In the genomic region with DNA sequence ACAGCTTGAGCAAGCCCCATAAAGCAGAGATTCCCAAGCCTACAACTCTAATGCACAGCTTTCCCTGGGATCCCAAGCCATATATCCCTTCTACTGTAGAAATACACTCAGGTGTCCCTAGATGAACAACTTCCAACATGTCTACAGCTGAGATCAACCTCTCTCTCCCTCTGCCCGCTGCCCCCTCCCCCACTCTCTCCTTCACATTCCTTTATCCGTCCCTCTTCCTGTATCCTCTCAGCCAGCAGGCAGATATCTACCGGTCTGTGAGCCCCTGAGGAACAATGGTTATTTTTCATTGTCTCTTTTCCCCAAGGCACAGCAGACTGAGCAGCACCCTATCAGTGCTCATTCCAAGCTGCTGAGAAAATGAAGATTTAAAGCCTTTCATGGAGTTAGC, we compare ENCODE assay signal across 19 cellular contexts.
DNase-seq lines count a peak whose midpoint lies in the region; ATAC-seq, FAIRE-seq and TF ChIP-seq lines count a peak whose summit lies in the region.
"Had no signal": no experiment of that assay in that cellular context is flagged by ENCODE, and none has a peak within 500 bp of the region (broad histone marks: within the 10 kb centered on the region; RNA-seq: fewer than 3 reads in every experiment).

No MANE protein-coding gene starts in this region.

- intact Hi-C loops in right lobe of liver (cut with DNase I), result no loop called here
- intact Hi-C loops in HepG2 (cut with micrococcal nuclease; ENCODE audit: unreplicated experiment), result no loop called here

- no TSS peak for BruUV-seq in HepG2 (replicated peaks; lab: Mats Ljungman, UMichigan)

- no peak overlapping the region for H3K4me2 ChIP-seq in HepG2 (ENCODE audit: low read depth, low read length)
- H3K4me2 ChIP-seq in trophoblast cell (ENCODE audit: low read length), result peak overlapping the region; percentile 12
- H3K4me2 ChIP-seq: A549 had no signal

- WGBS in right lobe of liver (ENCODE audit: insufficient coverage, low coverage, low lambda C conversion rate, missing lambda C conversion rate), result 73% methylated on average over 3 of the region's 3 CpGs
- WGBS in HepG2 (ENCODE audit: low lambda C conversion rate), result 94% methylated on average over 3 of the region's 3 CpGs
- WGBS in trophoblast cell (ENCODE audit: extremely low coverage, insufficient coverage, insufficient read length), result no CpG with 5 or more reads among the region's 3 CpGs

- no peak overlapping the region for H3K18ac ChIP-seq in trophoblast cell (ENCODE audit: low read length)

- H3K27me3 Mint-ChIP-seq in effector memory CD8-positive, alpha-beta T cell, result no peaks in the 10 kb centered on the region

- ATAC-seq in right lobe of liver (no peak), HepG2 (no peak), GM21360 (IDR thresholded peaks at IDR 0.05; ENCODE audit: unreplicated experiment) (no peak)
- ATAC-seq in effector memory CD8-positive, alpha-beta T cell (replicated peaks), result no peak
- ATAC-seq: A549 had no signal

- no peak overlapping the region for H2BK5ac ChIP-seq in trophoblast cell (ENCODE audit: low read depth, low read length, poor library complexity)

- no peaks in the 10 kb centered on the region for H3K79me2 ChIP-seq in HepG2 (ENCODE audit: insufficient read depth, low read length)
- H3K79me2 ChIP-seq in trophoblast cell (ENCODE audit: control insufficient read depth, insufficient read depth, low read length, poor library complexity), result no peaks in the 10 kb centered on the region

- no peak overlapping the region for H3K23ac ChIP-seq in trophoblast cell (ENCODE audit: low read length)

- no peak overlapping the region for H3K14ac ChIP-seq in trophoblast cell (ENCODE audit: low read length)

- H3K36me3 Mint-ChIP-seq in effector memory CD8-positive, alpha-beta T cell (ENCODE audit: insufficient read depth), result peaks cover 30% of the 10 kb centered on the region

- TF ChIP-seq CTCF in right lobe of liver (IDR thresholded peaks at IDR 0.05) (no peak), HepG2 (CRISPR knock-in tag; IDR thresholded peaks at IDR 0.05) (no peak)

- no peaks in the 10 kb centered on the region for H3K9me3 Mint-ChIP-seq in effector memory CD8-positive, alpha-beta T cell

- TF ChIP-seq EP300 in HepG2 (IDR thresholded peaks at IDR 0.05; ENCODE audit: low read depth in 2 of 2, low read length in 2 of 2) (no peak), HepG2 (CRISPR knock-in tag; IDR thresholded peaks at IDR 0.05; ENCODE audit: borderline replicate concordance) (no peak)

- no peak overlapping the region for H2BK12ac ChIP-seq in trophoblast cell (ENCODE audit: low read length)

- CTCF ChIA-PET in HepG2 (lab: Yijun Ruan, JAX; ENCODE audit: low intra/inter-chr PET ratio, low total read pairs), result no interaction called here

- FAIRE-seq in HepG2 (lab: Jason Lieb, UNC) (no peak), HTR-8/SVneo (lab: Jason Lieb, UNC) (no peak)
- FAIRE-seq: A549, G401.6, GM12891 had no signal

- no peak overlapping the region for H2AK5ac ChIP-seq in trophoblast cell (ENCODE audit: low read length)

- H3K4me3 ChIP-seq in right lobe of liver (no peak overlapping the region), HepG2 (replicated peaks in 1 of 3; ENCODE audit: insufficient read depth in 1 of 3, low read depth in 2 of 3, low read length in 3 of 3) (no peak overlapping the region), trophoblast cell (ENCODE audit: low read depth, low read length) (no peak overlapping the region)
- H3K4me3 ChIP-seq: A549, Peyer's patch had no signal

- H3K9ac ChIP-seq in HepG2 (ENCODE audit: insufficient read depth, low read depth, low read length) (no peak overlapping the region), trophoblast cell (ENCODE audit: low read length) (no peak overlapping the region)

- no peak overlapping the region for H3K4ac ChIP-seq in trophoblast cell (ENCODE audit: low read depth, low read length)

- no peak overlapping the region for H4K91ac ChIP-seq in trophoblast cell (ENCODE audit: low read depth, low read length)

- H4K8ac ChIP-seq in trophoblast cell (ENCODE audit: low read depth, low read length), result no peak overlapping the region

- no peaks in the 10 kb centered on the region for H3K9me3 ChIP-seq in right lobe of liver
- H3K9me3 ChIP-seq in HepG2 (ENCODE audit: low read length), result no peaks in the 10 kb centered on the region
- H3K9me3 ChIP-seq in trophoblast cell (ENCODE audit: insufficient read depth, low read depth, low read length), result no peaks in the 10 kb centered on the region
- H3K9me3 ChIP-seq: A549, Peyer's patch had no signal

- in situ Hi-C loops in HepG2 (cut with HindIII; ENCODE audit: extremely low pct_ligation_motif_present, low pct_unique_long_range_greater_than_20kb), result no loop called here

- H2AFZ ChIP-seq in HepG2 (ENCODE audit: low read length) (no peak overlapping the region), trophoblast cell (ENCODE audit: insufficient read depth, low read length, poor library complexity) (no peak overlapping the region)

- H3K27me3 ChIP-seq in right lobe of liver (no peaks in the 10 kb centered on the region), HepG2 (ENCODE audit: control insufficient read depth in 1 of 2, insufficient read depth in 2 of 2, low read length in 2 of 2) (no peaks in the 10 kb centered on the region), trophoblast cell (ENCODE audit: insufficient read depth, low read length) (no peaks in the 10 kb centered on the region)
- H3K27me3 ChIP-seq: Peyer's patch had no signal

- no peak overlapping the region for H4K12ac ChIP-seq in trophoblast cell (ENCODE audit: low read depth, low read length)

- H3K4me3 Mint-ChIP-seq in effector memory CD8-positive, alpha-beta T cell, result no peak overlapping the region

- peaks cover 0 to 10% (median 4%) of the 10 kb centered on the region in 4 donors for H3K36me3 ChIP-seq in right lobe of liver
- H3K36me3 ChIP-seq in HepG2 (replicated peaks in 1 of 2; ENCODE audit: control insufficient read depth in 1 of 2, insufficient read depth in 2 of 2, low read length in 2 of 2), result peaks cover 0 to 24% of the 10 kb centered on the region in 2 experiments; a peak in 3 of 5 replicates
- peaks cover 0 to 2% of the 10 kb centered on the region in 2 experiments for H3K36me3 ChIP-seq in trophoblast cell (ENCODE audit: control insufficient read depth in 1 of 2, insufficient read depth in 2 of 2, low read length in 2 of 2)

- POLR2A ChIA-PET in HepG2 (lab: Yijun Ruan, JAX), result no interaction called here

- no peaks in the 10 kb centered on the region for H3K4me1 Mint-ChIP-seq in effector memory CD8-positive, alpha-beta T cell (ENCODE audit: low read depth in 2 of 2)

- H3K4me1 ChIP-seq in right lobe of liver (peaks cover 0 to 19% (median 6%) of the 10 kb centered on the region in 4 donors), HepG2 (ENCODE audit: insufficient read depth, low read length) (no peaks in the 10 kb centered on the region), trophoblast cell (ENCODE audit: control insufficient read depth in 1 of 2, insufficient read depth in 2 of 2, low read length in 2 of 2) (peaks cover 0 to 5% of the 10 kb centered on the region in 2 experiments)
- H3K4me1 ChIP-seq: A549 had no signal

- H3K27ac ChIP-seq in right lobe of liver (peak overlapping the region in 2 of 3 donors; percentile 46 to 68), HepG2 (ENCODE audit: extremely low read length, insufficient read depth, low read length) (no peak overlapping the region), trophoblast cell (ENCODE audit: low read depth, low read length) (no peak overlapping the region)
- H3K27ac ChIP-seq: A549, HL-60 had no signal

- no peak for TF ChIP-seq RAD21 in HepG2 (CRISPR knock-in tag; IDR thresholded peaks at IDR 0.05)

- H2BK120ac ChIP-seq in trophoblast cell (ENCODE audit: insufficient read depth, low read length, poor library complexity), result no peak overlapping the region

- no peak for DNase-seq in right lobe of liver
- DNase-seq in HepG2 (ENCODE audit: low spot score), result no peak
- no peak for DNase-seq in effector memory CD8-positive, alpha-beta T cell
- peak; percentile 55 for DNase-seq in iPS-NIHi11 (ENCODE audit: low spot score)
- no peak for DNase-seq in trophoblast cell
- no peak for DNase-seq in HTR-8/SVneo (ENCODE audit: insufficient read length, low spot score)
- DNase-seq in activated CD8-positive, alpha-beta memory T cell treated with anti-CD3 and anti-CD28 coated beads for 24 hours, result no peak
- DNase-seq: KG1, MM.1S, NCI-H1105 treated with DMSO at 0.1 percent for 48 hours, NCI-H187, NCI-H446, Right ventricle myocardium superior had no signal

- TF ChIP-seq POLR2A in right lobe of liver (IDR thresholded peaks at IDR 0.05), result no peak
- no peak for TF ChIP-seq POLR2A in HepG2 (IDR thresholded peaks at IDR 0.05; ENCODE audit: insufficient read depth in 1 of 2, low read depth in 2 of 2, low read length in 2 of 2)

- no peaks in the 10 kb centered on the region for H3K79me1 ChIP-seq in trophoblast cell (ENCODE audit: low read length)

- H4K20me1 ChIP-seq in HepG2 (ENCODE audit: insufficient read depth, low read length), result no peaks in the 10 kb centered on the region

- peak overlapping the region; percentile 3 to 33 for H3K27ac Mint-ChIP-seq in effector memory CD8-positive, alpha-beta T cell

TF ChIP-seq in HepG2, 621 proteins besides CTCF, POLR2A, EP300 and RAD21 (continues in another document):
- no peak for TF ChIP-seq ZKSCAN1 (IDR thresholded peaks at IDR 0.05; ENCODE audit: low read length)
- TF ChIP-seq BCL6 (CRISPR knock-in tag; IDR thresholded peaks at IDR 0.05), result no peak
- TF ChIP-seq TOE1 (CRISPR knock-in tag; IDR thresholded peaks at IDR 0.05), result no peak
- no peak for TF ChIP-seq ZNF556 (CRISPR knock-in tag; IDR thresholded peaks at IDR 0.05; ENCODE audit: borderline replicate concordance)
- no peak for TF ChIP-seq MYC (CRISPR knock-in tag; IDR thresholded peaks at IDR 0.05; ENCODE audit: borderline replicate concordance)
- no peak for TF ChIP-seq ZNF879 (CRISPR knock-in tag; IDR thresholded peaks at IDR 0.05)
- no peak for TF ChIP-seq ZZZ3 (CRISPR knock-in tag; IDR thresholded peaks at IDR 0.05; ENCODE audit: borderline replicate concordance)
- no peak for TF ChIP-seq ZNF225 (CRISPR knock-in tag; IDR thresholded peaks at IDR 0.05)
- TF ChIP-seq, protein P1, sequence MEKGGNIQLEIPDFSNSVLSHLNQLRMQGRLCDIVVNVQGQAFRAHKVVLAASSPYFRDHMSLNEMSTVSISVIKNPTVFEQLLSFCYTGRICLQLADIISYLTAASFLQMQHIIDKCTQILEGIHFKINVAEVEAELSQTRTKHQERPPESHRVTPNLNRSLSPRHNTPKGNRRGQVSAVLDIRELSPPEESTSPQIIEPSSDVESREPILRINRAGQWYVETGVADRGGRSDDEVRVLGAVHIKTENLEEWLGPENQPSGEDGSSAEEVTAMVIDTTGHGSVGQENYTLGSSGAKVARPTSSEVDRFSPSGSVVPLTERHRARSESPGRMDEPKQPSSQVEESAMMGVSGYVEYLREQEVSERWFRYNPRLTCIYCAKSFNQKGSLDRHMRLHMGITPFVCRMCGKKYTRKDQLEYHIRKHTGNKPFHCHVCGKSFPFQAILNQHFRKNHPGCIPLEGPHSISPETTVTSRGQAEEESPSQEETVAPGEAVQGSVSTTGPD (CRISPR knock-in tag; IDR thresholded peaks at IDR 0.05), result no peak
- TF ChIP-seq ZNF780A (CRISPR knock-in tag; IDR thresholded peaks at IDR 0.05), result no peak
- no peak for TF ChIP-seq ZNF354B (CRISPR knock-in tag; IDR thresholded peaks at IDR 0.05)
- TF ChIP-seq ZBTB20 (CRISPR knock-in tag; IDR thresholded peaks at IDR 0.05; ENCODE audit: borderline replicate concordance, low read depth), result no peak
- no peak for TF ChIP-seq NFE2 (CRISPR knock-in tag; IDR thresholded peaks at IDR 0.05)

Comparison
In these comparisons a context has a peak if more than half of its experiments do, and no peak if none do; other contexts are left out.
1. H3K27ac ChIP-seq: peak in right lobe of liver (2 of 3); none in HepG2 (single experiment) and trophoblast cell (single experiment).